In genomic region chr9:114893221-114893620, GRCh38 we compare ENCODE assay signal across 16 cellular contexts. TPM values are rescaled to one million over a fixed set of nuclear protein-coding genes. Genes with fewer than 3 reads are reported as not detected.
A peak's percentile ranks its signal among the peaks of the same experiment; 100 is the strongest.
DNase-seq lines count a peak whose midpoint lies in the region; ATAC-seq and TF ChIP-seq lines count a peak whose summit lies in the region.
"Had no signal": no experiment of that assay in that cellular context is flagged by ENCODE, and none has a peak within 500 bp of the region (broad histone marks: within the 10 kb centered on the region; RNA-seq: fewer than 3 reads in every experiment).

No MANE protein-coding gene starts in this region.

- no peak for DNase-seq in activated CD8-positive, alpha-beta T cell treated with anti-CD3 and anti-CD28 coated beads for 36 hours
- no peak for DNase-seq in activated CD8-positive, alpha-beta T cell treated with anti-CD3 and anti-CD28 coated beads, Interleukin-2, amount 10 ng/mL, durations not matched to agents 7 days and 5 days
- DNase-seq in activated CD4-positive, alpha-beta memory T cell treated with anti-CD3 and anti-CD28 coated beads, Interleukin-2, amount 10 ng/mL, durations not matched to agents 7 days and 5 days = no peak
- no peak for DNase-seq in stimulated activated effector memory CD8-positive, alpha-beta T cell treated with anti-CD3 and anti-CD28 coated beads, Interleukin-12 subunit alpha, Interleukin-12 subunit beta, amount 100 ng/mL, for 72 hours (ENCODE audit: low spot score in 2 of 2)
- DNase-seq in esophagus squamous epithelium (lab: John Stamatoyannopoulos, UW) = no peak
- DNase-seq in pons (ENCODE audit: low spot score) = no peak
- DNase-seq in NK-92 treated with Interleukin-12 subunit alpha and Interleukin-12 subunit beta, amount 100 ng/mL, for 24 hours (lab: John Stamatoyannopoulos, UW) = no peak
- DNase-seq: ACHN, DMS79, NCI-H526 treated with DMSO at 0.1 percent for 48 hours, sigmoid colon had no signal

- H3K4me3 Mint-ChIP-seq in activated CD8-positive, alpha-beta T cell treated with anti-CD3 and anti-CD28 coated beads for 36 hours = no peak overlapping the region
- no peak overlapping the region for H3K4me3 Mint-ChIP-seq in activated CD8-positive, alpha-beta T cell treated with anti-CD3 and anti-CD28 coated beads, Interleukin-2, amount 10 ng/mL, durations not matched to agents 7 days and 5 days
- no peak overlapping the region for H3K4me3 Mint-ChIP-seq in activated CD4-positive, alpha-beta memory T cell treated with anti-CD3 and anti-CD28 coated beads, Interleukin-2, amount 10 ng/mL, durations not matched to agents 7 days and 5 days
- H3K4me3 Mint-ChIP-seq in stimulated activated effector memory CD8-positive, alpha-beta T cell treated with anti-CD3 and anti-CD28 coated beads, Interleukin-12 subunit alpha, Interleukin-12 subunit beta, amount 100 ng/mL, for 72 hours = peak overlapping the region; percentile 14

- H3K9me3 Mint-ChIP-seq in activated CD8-positive, alpha-beta T cell treated with anti-CD3 and anti-CD28 coated beads for 36 hours = peaks cover 11% of the 10 kb centered on the region
- peaks cover 15% of the 10 kb centered on the region for H3K9me3 Mint-ChIP-seq in activated CD8-positive, alpha-beta T cell treated with anti-CD3 and anti-CD28 coated beads, Interleukin-2, amount 10 ng/mL, durations not matched to agents 7 days and 5 days (ENCODE audit: insufficient read depth)
- peaks cover 19% of the 10 kb centered on the region for H3K9me3 Mint-ChIP-seq in activated CD4-positive, alpha-beta memory T cell treated with anti-CD3 and anti-CD28 coated beads, Interleukin-2, amount 10 ng/mL, durations not matched to agents 7 days and 5 days
- H3K9me3 Mint-ChIP-seq in stimulated activated effector memory CD8-positive, alpha-beta T cell treated with anti-CD3 and anti-CD28 coated beads, Interleukin-12 subunit alpha, Interleukin-12 subunit beta, amount 100 ng/mL, for 72 hours = no peaks in the 10 kb centered on the region

- no peak for TF ChIP-seq POLR2A in esophagus squamous epithelium (IDR thresholded peaks at IDR 0.05)

- peak overlapping the region; percentile 86 for H3K27ac Mint-ChIP-seq in activated CD8-positive, alpha-beta T cell treated with anti-CD3 and anti-CD28 coated beads for 36 hours
- no peak overlapping the region for H3K27ac Mint-ChIP-seq in activated CD8-positive, alpha-beta T cell treated with anti-CD3 and anti-CD28 coated beads, Interleukin-2, amount 10 ng/mL, durations not matched to agents 7 days and 5 days
- H3K27ac Mint-ChIP-seq in activated CD4-positive, alpha-beta memory T cell treated with anti-CD3 and anti-CD28 coated beads, Interleukin-2, amount 10 ng/mL, durations not matched to agents 7 days and 5 days = peak overlapping the region; percentile 74
- H3K27ac Mint-ChIP-seq in stimulated activated effector memory CD8-positive, alpha-beta T cell treated with anti-CD3 and anti-CD28 coated beads, Interleukin-12 subunit alpha, Interleukin-12 subunit beta, amount 100 ng/mL, for 72 hours = peak overlapping the region; percentile 87

- POLR2A ChIA-PET in activated CD8-positive, alpha-beta T cell treated with anti-CD3 and anti-CD28 coated beads for 36 hours (lab: Charles Lee) = interaction anchor here (0.7 to 1.8 kb wide), 5 partner anchors 13 to 211 kb away, joined by 3 to 5 read pairs (median 3); no protein-coding TSS in a partner anchor
- POLR2A ChIA-PET in activated CD8-positive, alpha-beta T cell treated with anti-CD3 and anti-CD28 coated beads, Interleukin-2, amount 10 ng/mL, durations not matched to agents 7 days and 5 days (lab: Charles Lee) = no interaction called here
- POLR2A ChIA-PET in activated CD4-positive, alpha-beta memory T cell treated with anti-CD3 and anti-CD28 coated beads, Interleukin-2, amount 10 ng/mL, durations not matched to agents 7 days and 5 days (lab: Charles Lee) = interaction anchor here (1.5 kb wide), 1 partner anchor 37 kb away, joined by 6 read pairs; the partner anchor contains the start of gene TNFSF8

- no peaks in the 10 kb centered on the region for H3K27me3 ChIP-seq in esophagus squamous epithelium
- H3K27me3 ChIP-seq: sigmoid colon, tibial nerve had no signal

- H3K4me1 ChIP-seq in esophagus squamous epithelium = peaks cover 13 to 37% (median 21%) of the 10 kb centered on the region in 3 donors

- no peaks in the 10 kb centered on the region for H3K36me3 ChIP-seq in esophagus squamous epithelium
- H3K36me3 ChIP-seq: sigmoid colon, tibial nerve had no signal

- 72 to 93% methylated on average over 1 of the region's 1 CpG for WGBS in esophagus squamous epithelium, 2 donors

- H3K9me3 ChIP-seq in esophagus squamous epithelium = no peaks in the 10 kb centered on the region
- H3K9me3 ChIP-seq: sigmoid colon had no signal

- H3K27me3 Mint-ChIP-seq in activated CD8-positive, alpha-beta T cell treated with anti-CD3 and anti-CD28 coated beads for 36 hours = no peaks in the 10 kb centered on the region
- H3K27me3 Mint-ChIP-seq in activated CD8-positive, alpha-beta T cell treated with anti-CD3 and anti-CD28 coated beads, Interleukin-2, amount 10 ng/mL, durations not matched to agents 7 days and 5 days (ENCODE audit: low read depth) = no peaks in the 10 kb centered on the region
- no peaks in the 10 kb centered on the region for H3K27me3 Mint-ChIP-seq in activated CD4-positive, alpha-beta memory T cell treated with anti-CD3 and anti-CD28 coated beads, Interleukin-2, amount 10 ng/mL, durations not matched to agents 7 days and 5 days

- peaks cover 22% of the 10 kb centered on the region for H3K36me3 Mint-ChIP-seq in activated CD8-positive, alpha-beta T cell treated with anti-CD3 and anti-CD28 coated beads for 36 hours (ENCODE audit: low read depth)
- H3K36me3 Mint-ChIP-seq in activated CD8-positive, alpha-beta T cell treated with anti-CD3 and anti-CD28 coated beads, Interleukin-2, amount 10 ng/mL, durations not matched to agents 7 days and 5 days (ENCODE audit: low read depth) = peaks cover 46% of the 10 kb centered on the region
- peaks cover 52% of the 10 kb centered on the region for H3K36me3 Mint-ChIP-seq in activated CD4-positive, alpha-beta memory T cell treated with anti-CD3 and anti-CD28 coated beads, Interleukin-2, amount 10 ng/mL, durations not matched to agents 7 days and 5 days (ENCODE audit: low read depth)
- no peaks in the 10 kb centered on the region for H3K36me3 Mint-ChIP-seq in stimulated activated effector memory CD8-positive, alpha-beta T cell treated with anti-CD3 and anti-CD28 coated beads, Interleukin-12 subunit alpha, Interleukin-12 subunit beta, amount 100 ng/mL, for 72 hours

- intact Hi-C loops in activated CD8-positive, alpha-beta T cell treated with anti-CD3 and anti-CD28 coated beads for 36 hours (cut with micrococcal nuclease) = no loop called here
- intact Hi-C loops in esophagus squamous epithelium (cut with DNase I) = no loop called here

- peaks cover 70% of the 10 kb centered on the region for H3K4me1 Mint-ChIP-seq in activated CD8-positive, alpha-beta T cell treated with anti-CD3 and anti-CD28 coated beads for 36 hours (ENCODE audit: low read depth)
- peaks cover 68% of the 10 kb centered on the region for H3K4me1 Mint-ChIP-seq in activated CD8-positive, alpha-beta T cell treated with anti-CD3 and anti-CD28 coated beads, Interleukin-2, amount 10 ng/mL, durations not matched to agents 7 days and 5 days (ENCODE audit: low read depth)
- H3K4me1 Mint-ChIP-seq in activated CD4-positive, alpha-beta memory T cell treated with anti-CD3 and anti-CD28 coated beads, Interleukin-2, amount 10 ng/mL, durations not matched to agents 7 days and 5 days = peaks cover 57% of the 10 kb centered on the region
- H3K4me1 Mint-ChIP-seq in stimulated activated effector memory CD8-positive, alpha-beta T cell treated with anti-CD3 and anti-CD28 coated beads, Interleukin-12 subunit alpha, Interleukin-12 subunit beta, amount 100 ng/mL, for 72 hours = peaks cover 66% of the 10 kb centered on the region

- TF ChIP-seq CTCF in activated CD8-positive, alpha-beta T cell treated with anti-CD3 and anti-CD28 coated beads for 36 hours (IDR thresholded peaks at IDR 0.05) = no peak
- TF ChIP-seq CTCF in esophagus squamous epithelium (IDR thresholded peaks at IDR 0.05) = no peak

- H3K27ac ChIP-seq in esophagus squamous epithelium = no peak overlapping the region
- H3K27ac ChIP-seq: HL-60, sigmoid colon, SK-N-MC, tibial nerve had no signal

- H3K4me3 ChIP-seq in esophagus squamous epithelium = no peak overlapping the region
- H3K4me3 ChIP-seq: sigmoid colon, SK-N-MC, tibial nerve had no signal

- ATAC-seq in activated CD8-positive, alpha-beta T cell treated with anti-CD3 and anti-CD28 coated beads for 36 hours = no peak
- no peak for ATAC-seq in activated CD8-positive, alpha-beta T cell treated with anti-CD3 and anti-CD28 coated beads, Interleukin-2, amount 10 ng/mL, durations not matched to agents 7 days and 5 days
- peak; percentile 56 for ATAC-seq in HG03103 (IDR thresholded peaks at IDR 0.05; ENCODE audit: low read depth, unreplicated experiment)
- no peak for ATAC-seq in stimulated activated effector memory CD8-positive, alpha-beta T cell treated with anti-CD3 and anti-CD28 coated beads, Interleukin-12 subunit alpha, Interleukin-12 subunit beta, amount 100 ng/mL, for 72 hours

- CTCF ChIA-PET in activated CD8-positive, alpha-beta T cell treated with anti-CD3 and anti-CD28 coated beads for 36 hours (lab: Charles Lee) = interaction anchor here (1.8 kb wide), 1 partner anchor 212 kb away, joined by 7 read pairs; the partner anchor contains the start of gene TEX48
- CTCF ChIA-PET in activated CD8-positive, alpha-beta T cell treated with anti-CD3 and anti-CD28 coated beads, Interleukin-2, amount 10 ng/mL, durations not matched to agents 7 days and 5 days (lab: Charles Lee) = interaction anchor here (1.2 kb wide), 1 partner anchor 212 kb away, joined by 3 read pairs; no protein-coding TSS in a partner anchor
- CTCF ChIA-PET in activated CD4-positive, alpha-beta memory T cell treated with anti-CD3 and anti-CD28 coated beads, Interleukin-2, amount 10 ng/mL, durations not matched to agents 7 days and 5 days (lab: Charles Lee) = no interaction called here

RNA-seq across cellular contexts. Expression of gene TNFSF8, which starts 37.2 kb away (rescaled TPM):
- 10 to 100 TPM; 21.7 to 23.9 TPM for total RNA-seq in activated CD8-positive, alpha-beta T cell treated with anti-CD3 and anti-CD28 coated beads for 36 hours
- total RNA-seq in activated CD8-positive, alpha-beta T cell treated with anti-CD3 and anti-CD28 coated beads, Interleukin-2, amount 10 ng/mL, durations not matched to agents 7 days and 5 days = 10 to 100 TPM; 52.6 to 55.3 TPM
- total RNA-seq in activated CD4-positive, alpha-beta memory T cell treated with anti-CD3 and anti-CD28 coated beads, Interleukin-2, amount 10 ng/mL, durations not matched to agents 7 days and 5 days = 10 to 100 TPM; 34.6 to 34.8 TPM
- 1 to 10 TPM in 1 of 4 donors, under 1 TPM in 3; 0.21 to 6.5 (median 0.41) TPM for total RNA-seq in esophagus squamous epithelium
- total RNA-seq: fibroblast of villous mesenchyme had no signal
